In the genomic region with DNA sequence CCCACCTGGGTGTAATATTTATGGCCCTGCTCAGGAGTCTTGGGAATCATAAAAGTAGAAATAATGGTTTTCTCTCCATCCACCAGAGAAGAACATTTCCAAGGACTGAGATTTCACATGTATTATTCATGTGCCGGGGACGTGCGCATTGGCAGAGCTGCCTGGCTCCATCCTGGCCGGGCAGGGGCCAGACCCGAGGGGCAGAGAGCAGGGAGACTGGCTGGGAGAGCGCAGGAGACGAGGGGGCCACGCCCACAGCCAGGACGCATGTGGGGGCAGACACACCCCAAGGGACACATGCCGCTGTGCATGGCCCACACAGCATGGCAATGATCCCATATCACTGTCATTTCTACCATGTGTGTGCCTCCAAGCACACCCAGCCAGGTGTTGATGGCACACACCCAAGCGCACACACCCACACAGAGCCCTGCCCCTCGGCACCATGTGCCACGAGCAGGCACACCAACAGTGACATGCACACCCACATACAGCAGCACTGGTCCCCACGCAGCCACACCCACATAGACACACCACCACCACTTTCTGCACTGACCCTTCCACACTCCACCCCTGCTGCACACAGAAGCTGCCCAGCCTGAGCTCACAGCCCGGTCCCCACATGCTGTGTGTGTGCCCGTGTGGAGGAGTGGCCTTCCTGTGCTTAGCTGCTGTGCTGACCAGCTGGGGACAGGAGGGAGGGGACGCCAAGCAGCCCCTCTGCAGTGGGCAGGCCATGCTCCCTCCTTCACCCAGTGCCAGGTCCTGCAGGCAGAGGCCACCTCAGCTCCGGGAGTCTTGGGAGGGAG, we compare ENCODE assay signal across 1 cellular context.
TF ChIP-seq lines count a peak whose summit lies in the region.

No MANE protein-coding gene starts in this region.

TF ChIP-seq in WTC11, 78 proteins besides CTCF, POLR2A, EP300 and RAD21 (continued from another document):
- TF ChIP-seq, protein P1, sequence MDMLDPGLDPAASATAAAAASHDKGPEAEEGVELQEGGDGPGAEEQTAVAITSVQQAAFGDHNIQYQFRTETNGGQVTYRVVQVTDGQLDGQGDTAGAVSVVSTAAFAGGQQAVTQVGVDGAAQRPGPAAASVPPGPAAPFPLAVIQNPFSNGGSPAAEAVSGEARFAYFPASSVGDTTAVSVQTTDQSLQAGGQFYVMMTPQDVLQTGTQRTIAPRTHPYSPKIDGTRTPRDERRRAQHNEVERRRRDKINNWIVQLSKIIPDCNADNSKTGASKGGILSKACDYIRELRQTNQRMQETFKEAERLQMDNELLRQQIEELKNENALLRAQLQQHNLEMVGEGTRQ (CRISPR knock-in tag; IDR thresholded peaks at IDR 0.05): no peak
- TF ChIP-seq, protein P2, sequence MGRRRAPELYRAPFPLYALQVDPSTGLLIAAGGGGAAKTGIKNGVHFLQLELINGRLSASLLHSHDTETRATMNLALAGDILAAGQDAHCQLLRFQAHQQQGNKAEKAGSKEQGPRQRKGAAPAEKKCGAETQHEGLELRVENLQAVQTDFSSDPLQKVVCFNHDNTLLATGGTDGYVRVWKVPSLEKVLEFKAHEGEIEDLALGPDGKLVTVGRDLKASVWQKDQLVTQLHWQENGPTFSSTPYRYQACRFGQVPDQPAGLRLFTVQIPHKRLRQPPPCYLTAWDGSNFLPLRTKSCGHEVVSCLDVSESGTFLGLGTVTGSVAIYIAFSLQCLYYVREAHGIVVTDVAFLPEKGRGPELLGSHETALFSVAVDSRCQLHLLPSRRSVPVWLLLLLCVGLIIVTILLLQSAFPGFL (CRISPR knock-in tag; IDR thresholded peaks at IDR 0.05; ENCODE audit: borderline replicate concordance): no peak
- TF ChIP-seq NFE2L1 (CRISPR knock-in tag; IDR thresholded peaks at IDR 0.05) (no peak), ZNF671 (CRISPR knock-in tag; IDR thresholded peaks at IDR 0.05) (no peak), ATF6 (CRISPR knock-in tag; IDR thresholded peaks at IDR 0.05) (no peak), ZSCAN18 (CRISPR knock-in tag; IDR thresholded peaks at IDR 0.05) (no peak)
